Comparison of ENCODE assay signal across 3 cellular contexts in genomic region chr6:108171918-108172516, GRCh38.
TF ChIP-seq lines count a peak whose summit lies in the region.

No MANE protein-coding gene starts in this region.

TF ChIP-seq in GM23338, 12 proteins besides CTCF, POLR2A, EP300 and RAD21:
- TF ChIP-seq EZH2 (IDR thresholded peaks at IDR 0.05; ENCODE audit: low read depth, unreplicated experiment) (peak; percentile 65), CREB1 (CRISPR knock-in tag; IDR thresholded peaks at IDR 0.05; ENCODE audit: low read depth) (no peak)
TF ChIP-seq in GM23338: peak in this region for 1.

TF ChIP-seq in H1, 55 proteins besides CTCF, POLR2A, EP300 and RAD21:
- TF ChIP-seq RNF2 (IDR thresholded peaks at IDR 0.05; ENCODE audit: borderline replicate concordance, low read depth, low read length, missing control alignments, poor library complexity, severe bottlenecking) (peak; percentile 80), CTBP2 (IDR thresholded peaks at IDR 0.05; ENCODE audit: borderline replicate concordance, insufficient read depth, insufficient read length, low read length) (no peak), JUN (IDR thresholded peaks at IDR 0.05; ENCODE audit: low read depth, low read length) (no peak), SIN3A (conservative IDR thresholded peaks at IDR 0.05 in 1 of 2, IDR thresholded peaks at IDR 0.05 in 1 of 2; ENCODE audit: low read depth in 1 of 2, low read length in 2 of 2) (no peak), JUND (IDR thresholded peaks at IDR 0.05; ENCODE audit: low read length) (no peak), BRCA1 (IDR thresholded peaks at IDR 0.05; ENCODE audit: low read depth, low read length) (no peak), PHF8 (conservative IDR thresholded peaks at IDR 0.05; ENCODE audit: low read depth, low read length) (no peak), SP4 (IDR thresholded peaks at IDR 0.05; ENCODE audit: low read length) (no peak), EZH2 (IDR thresholded peaks at IDR 0.05; ENCODE audit: low read depth, low read length, severe bottlenecking) (peak; percentile 52), ZNF274 (IDR thresholded peaks at IDR 0.05; ENCODE audit: borderline replicate concordance, extremely low read depth, low read length) (no peak), SUZ12 (IDR thresholded peaks at IDR 0.05; ENCODE audit: low read length) (peak; percentile 44), FOSL1 (IDR thresholded peaks at IDR 0.05; ENCODE audit: insufficient read depth, low read depth, low read length) (no peak), SRF (IDR thresholded peaks at IDR 0.05; ENCODE audit: low read depth, low read length) (no peak), CHD2 (IDR thresholded peaks at IDR 0.05; ENCODE audit: low read length) (no peak), TBP (IDR thresholded peaks at IDR 0.05; ENCODE audit: low read depth, low read length) (no peak), SIRT6 (IDR thresholded peaks at IDR 0.05; ENCODE audit: low read length) (no peak), SAP30 (IDR thresholded peaks at IDR 0.05; ENCODE audit: insufficient read depth, insufficient replicate concordance, low read length) (no peak), SIX5 (IDR thresholded peaks at IDR 0.05; ENCODE audit: low read depth, low read length) (no peak)

TF ChIP-seq in WTC11, 78 proteins besides CTCF, POLR2A, EP300 and RAD21:
- no peak for TF ChIP-seq CBFB (CRISPR knock-in tag; IDR thresholded peaks at IDR 0.05; ENCODE audit: low read depth)
- no peak for TF ChIP-seq ZBTB21 (CRISPR knock-in tag; IDR thresholded peaks at IDR 0.05; ENCODE audit: borderline replicate concordance)
